25 cellular contexts compared by ENCODE assay signal in genomic region chr17:64067642-64068041, GRCh38. TPM values are rescaled to one million over a fixed set of nuclear protein-coding genes. Genes with fewer than 3 reads are reported as not detected.
DNase-seq lines count a peak whose midpoint lies in the region; ATAC-seq and TF ChIP-seq lines count a peak whose summit lies in the region.
"Had no signal": no experiment of that assay in that cellular context is flagged by ENCODE, and none has a peak within 500 bp of the region (broad histone marks: within the 10 kb centered on the region; RNA-seq: fewer than 3 reads in every experiment).

No MANE protein-coding gene starts in this region.

- no peaks in the 10 kb centered on the region for H3K9me2 ChIP-seq in MM.1S (replicated peaks; ENCODE audit: insufficient read depth, low read length)

- intact Hi-C loops in activated T-helper 1 cell treated with anti-CD3 and anti-CD28 coated beads, Interleukin-12 subunit alpha, Interleukin-12 subunit beta, Interleukin-2, Interleukin-4 antibody, amounts not matched to agents 30 ng/mL and 10 ng/mL and 1 ng/mL, durations not matched to agents 14 hours and 24 hours and 36 hours (cut with micrococcal nuclease): loop anchor here (1.0 to 2.0 kb wide), 2 partner anchors 15 to 51 kb away; no protein-coding TSS in a partner anchor
- intact Hi-C loops in Caco-2 (cut with micrococcal nuclease; ENCODE audit: unreplicated experiment): loop anchor here (10.0 kb wide), 1 partner anchor 217 kb away; no protein-coding TSS in a partner anchor

- CTCF ChIA-PET in Caco-2 (lab: Charles Lee): no interaction called here

- H3K4me3 ChIP-seq in MM.1S (ENCODE audit: low read length) (no peak overlapping the region), neural progenitor cell (no peak overlapping the region), Caco-2 (ENCODE audit: low read depth, low read length) (no peak overlapping the region)
- H3K4me3 ChIP-seq: dorsolateral prefrontal cortex, GM23248, MG63, tibial nerve had no signal

- H4K20me1 ChIP-seq in MM.1S (ENCODE audit: insufficient read depth, low read length) (no peaks in the 10 kb centered on the region), neural progenitor cell (ENCODE audit: low read depth) (no peaks in the 10 kb centered on the region)

- peaks cover 48% of the 10 kb centered on the region for H3K36me3 ChIP-seq in MM.1S (replicated peaks; ENCODE audit: insufficient read depth, low read length)
- no peaks in the 10 kb centered on the region for H3K36me3 ChIP-seq in neural progenitor cell
- H3K36me3 ChIP-seq in Caco-2 (ENCODE audit: control insufficient read depth, insufficient read depth, low read length): peaks cover 11% of the 10 kb centered on the region

- H3K9me3 ChIP-seq in MM.1S (replicated peaks; ENCODE audit: insufficient read depth, low read length) (no peaks in the 10 kb centered on the region), neural progenitor cell (ENCODE audit: low read depth) (no peaks in the 10 kb centered on the region), Caco-2 (peaks cover 7% of the 10 kb centered on the region)
- H3K9me3 ChIP-seq: neutrophil had no signal

- H3K27ac ChIP-seq in MM.1S (ENCODE audit: low read length) (peak overlapping the region; percentile 18; the same call in 1 of the 2 replicates), neural progenitor cell (no peak overlapping the region)
- H3K27ac ChIP-seq: dorsolateral prefrontal cortex, GM23248, tibial nerve, VCaP had no signal

- H2AFZ ChIP-seq in MM.1S (ENCODE audit: low read length) (no peak overlapping the region), neural progenitor cell (replicated peaks) (no peak overlapping the region)
- H2AFZ ChIP-seq: GM23248 had no signal

- H3K4me2 ChIP-seq in MM.1S (ENCODE audit: low read depth, low read length) (no peak overlapping the region), neural progenitor cell (no peak overlapping the region)

- BruUV-seq in Caco-2 (replicated peaks; lab: Mats Ljungman, UMichigan): no TSS peak

- H3F3A ChIP-seq in MM.1S (ENCODE audit: insufficient read depth, low read length) (peaks cover 63% of the 10 kb centered on the region), neural progenitor cell (ENCODE audit: low read depth) (no peaks in the 10 kb centered on the region)

- TF ChIP-seq CTCF in MM.1S (IDR thresholded peaks at IDR 0.05; ENCODE audit: low read length): no peak
- TF ChIP-seq CTCF in neural progenitor cell (IDR thresholded peaks at IDR 0.05): no peak
- TF ChIP-seq CTCF in Caco-2 (IDR thresholded peaks at IDR 0.05; ENCODE audit: insufficient read depth in 1 of 2, low read depth in 1 of 2, low read length in 1 of 2, severe bottlenecking in 1 of 2, unreplicated experiment in 1 of 2): no peak

- H3K27me3 ChIP-seq in MM.1S (replicated peaks; ENCODE audit: insufficient read depth, low read length) (no peaks in the 10 kb centered on the region), neural progenitor cell (no peaks in the 10 kb centered on the region), Caco-2 (replicated peaks; ENCODE audit: control insufficient read depth, insufficient read depth, low read length) (no peaks in the 10 kb centered on the region)
- H3K27me3 ChIP-seq: dorsolateral prefrontal cortex, MG63, neutrophil, tibial nerve had no signal

- peaks cover 9% of the 10 kb centered on the region for H3K9me3 Mint-ChIP-seq in activated T-cell treated with anti-CD3 and anti-CD28 coated beads, Interleukin-2, amount 50 U/mL, for 24 hours
- H3K9me3 Mint-ChIP-seq in activated T-helper 1 cell treated with anti-CD3 and anti-CD28 coated beads, Interleukin-12 subunit alpha, Interleukin-12 subunit beta, Interleukin-2, Interleukin-4 antibody, amounts not matched to agents 30 ng/mL and 10 ng/mL and 1 ng/mL, durations not matched to agents 14 hours and 24 hours and 36 hours: peaks cover 20% of the 10 kb centered on the region
- H3K9me3 Mint-ChIP-seq in neural progenitor cell (peaks cover 17% of the 10 kb centered on the region), Caco-2 (ENCODE audit: unreplicated experiment) (peaks cover 19% of the 10 kb centered on the region)

- peak overlapping the region; percentile 23 for H3K27ac Mint-ChIP-seq in activated T-cell treated with anti-CD3 and anti-CD28 coated beads, Interleukin-2, amount 50 U/mL, for 24 hours
- peak overlapping the region; percentile 88 for H3K27ac Mint-ChIP-seq in activated T-helper 1 cell treated with anti-CD3 and anti-CD28 coated beads, Interleukin-12 subunit alpha, Interleukin-12 subunit beta, Interleukin-2, Interleukin-4 antibody, amounts not matched to agents 30 ng/mL and 10 ng/mL and 1 ng/mL, durations not matched to agents 14 hours and 24 hours and 36 hours
- no peak overlapping the region for H3K27ac Mint-ChIP-seq in neural progenitor cell
- no peak overlapping the region for H3K27ac Mint-ChIP-seq in Caco-2 (ENCODE audit: unreplicated experiment)
- H3K27ac Mint-ChIP-seq: activated CD8-positive, alpha-beta memory T cell treated with anti-CD3 and anti-CD28 coated beads, Interleukin-2, amount 10 ng/mL, durations not matched to agents 7 days and 5 days; stimulated activated memory B cell treated with anti-CD40 and anti-IgM and Interleukin-4, amounts not matched to agents 10 μg/mL and 1 μg/mL and 100 μg/mL, for 72 hours had no signal

- ATAC-seq in HG02571 (IDR thresholded peaks at IDR 0.05; ENCODE audit: unreplicated experiment): no peak
- ATAC-seq: activated CD8-positive, alpha-beta memory T cell treated with anti-CD3 and anti-CD28 coated beads, Interleukin-2, amount 10 ng/mL, durations not matched to agents 7 days and 5 days; HepG2; left colon; stimulated activated memory B cell treated with anti-CD40 and anti-IgM and Interleukin-4, amounts not matched to agents 10 μg/mL and 1 μg/mL and 100 μg/mL, for 72 hours had no signal

- H3K79me2 ChIP-seq in MM.1S (ENCODE audit: low read length) (peaks cover 100% of the 10 kb centered on the region), neural progenitor cell (ENCODE audit: low read depth) (no peaks in the 10 kb centered on the region)

- H3K4me1 ChIP-seq in MM.1S (ENCODE audit: low read length): peaks cover 61% of the 10 kb centered on the region
- H3K4me1 ChIP-seq in neural progenitor cell: no peaks in the 10 kb centered on the region
- no peaks in the 10 kb centered on the region for H3K4me1 ChIP-seq in Caco-2
- H3K4me1 ChIP-seq: tibial nerve had no signal

- POLR2A ChIA-PET in Caco-2 (lab: Charles Lee): no interaction called here

- no peaks in the 10 kb centered on the region for H3K27me3 Mint-ChIP-seq in activated T-cell treated with anti-CD3 and anti-CD28 coated beads, Interleukin-2, amount 50 U/mL, for 24 hours
- no peaks in the 10 kb centered on the region for H3K27me3 Mint-ChIP-seq in activated T-helper 1 cell treated with anti-CD3 and anti-CD28 coated beads, Interleukin-12 subunit alpha, Interleukin-12 subunit beta, Interleukin-2, Interleukin-4 antibody, amounts not matched to agents 30 ng/mL and 10 ng/mL and 1 ng/mL, durations not matched to agents 14 hours and 24 hours and 36 hours (ENCODE audit: insufficient read depth)
- no peaks in the 10 kb centered on the region for H3K27me3 Mint-ChIP-seq in neural progenitor cell (ENCODE audit: insufficient read depth, low read depth)
- H3K27me3 Mint-ChIP-seq in Caco-2 (ENCODE audit: insufficient read depth, unreplicated experiment): no peaks in the 10 kb centered on the region
- H3K27me3 Mint-ChIP-seq: activated CD8-positive, alpha-beta memory T cell treated with anti-CD3 and anti-CD28 coated beads, Interleukin-2, amount 10 ng/mL, durations not matched to agents 7 days and 5 days; stimulated activated memory B cell treated with anti-CD40 and anti-IgM and Interleukin-4, amounts not matched to agents 10 μg/mL and 1 μg/mL and 100 μg/mL, for 72 hours had no signal

- no peak for DNase-seq in activated T-cell treated with anti-CD3 and anti-CD28 coated beads, Interleukin-2, amount 50 U/mL, for 24 hours
- DNase-seq in activated T-cell treated with anti-CD3 and anti-CD28 coated beads, Interleukin-2, amount 50 U/mL, for 1 hour: no peak
- DNase-seq in MM.1S: no peak
- DNase-seq in activated T-helper 1 cell treated with anti-CD3 and anti-CD28 coated beads, Interleukin-12 subunit alpha, Interleukin-12 subunit beta, Interleukin-2, Interleukin-4 antibody, amounts not matched to agents 30 ng/mL and 10 ng/mL and 1 ng/mL, durations not matched to agents 14 hours and 24 hours and 36 hours (ENCODE audit: low spot score): no peak
- no peak for DNase-seq in neural progenitor cell (ENCODE audit: low spot score)
- no peak for DNase-seq in activated effector memory CD4-positive, alpha-beta T cell treated with anti-CD3 and anti-CD28 coated beads, Interleukin-2, amount 50 U/mL, for 16 hours
- no peak for DNase-seq in Caco-2
- DNase-seq: activated CD8-positive, alpha-beta memory T cell treated with anti-CD3 and anti-CD28 coated beads, Interleukin-2, amount 10 ng/mL, durations not matched to agents 7 days and 5 days; C1 segment of cervical spinal cord; DMS79; dorsolateral prefrontal cortex; erythroblast; GM23248; left colon; MG63; midbrain; NCI-H1930; stimulated activated CD4-positive, alpha-beta T cell treated with anti-CD3 and anti-CD28 coated beads, Interleukin-15, amount 100 ng/mL, for 24 hours had no signal

- peaks cover 8% of the 10 kb centered on the region for H3K4me1 Mint-ChIP-seq in activated T-cell treated with anti-CD3 and anti-CD28 coated beads, Interleukin-2, amount 50 U/mL, for 24 hours (ENCODE audit: low read depth)
- peaks cover 56% of the 10 kb centered on the region for H3K4me1 Mint-ChIP-seq in activated T-helper 1 cell treated with anti-CD3 and anti-CD28 coated beads, Interleukin-12 subunit alpha, Interleukin-12 subunit beta, Interleukin-2, Interleukin-4 antibody, amounts not matched to agents 30 ng/mL and 10 ng/mL and 1 ng/mL, durations not matched to agents 14 hours and 24 hours and 36 hours (ENCODE audit: low read depth)
- H3K4me1 Mint-ChIP-seq in neural progenitor cell (no peaks in the 10 kb centered on the region), Caco-2 (ENCODE audit: low read depth, unreplicated experiment) (no peaks in the 10 kb centered on the region)

- no peak overlapping the region for H3K4me3 Mint-ChIP-seq in activated T-cell treated with anti-CD3 and anti-CD28 coated beads, Interleukin-2, amount 50 U/mL, for 24 hours
- peak overlapping the region; percentile 55 for H3K4me3 Mint-ChIP-seq in activated T-helper 1 cell treated with anti-CD3 and anti-CD28 coated beads, Interleukin-12 subunit alpha, Interleukin-12 subunit beta, Interleukin-2, Interleukin-4 antibody, amounts not matched to agents 30 ng/mL and 10 ng/mL and 1 ng/mL, durations not matched to agents 14 hours and 24 hours and 36 hours
- peak overlapping the region; percentile 30 for H3K4me3 Mint-ChIP-seq in neural progenitor cell
- H3K4me3 Mint-ChIP-seq in Caco-2 (ENCODE audit: unreplicated experiment): no peak overlapping the region
- H3K4me3 Mint-ChIP-seq: activated CD8-positive, alpha-beta memory T cell treated with anti-CD3 and anti-CD28 coated beads, Interleukin-2, amount 10 ng/mL, durations not matched to agents 7 days and 5 days; stimulated activated memory B cell treated with anti-CD40 and anti-IgM and Interleukin-4, amounts not matched to agents 10 μg/mL and 1 μg/mL and 100 μg/mL, for 72 hours had no signal

- no peak overlapping the region for H3K9ac ChIP-seq in MM.1S (ENCODE audit: low read length)
- H3K9ac ChIP-seq in neural progenitor cell: no peak overlapping the region
- H3K9ac ChIP-seq: GM23248 had no signal

- peaks cover 94% of the 10 kb centered on the region for H3K36me3 Mint-ChIP-seq in activated T-cell treated with anti-CD3 and anti-CD28 coated beads, Interleukin-2, amount 50 U/mL, for 24 hours (ENCODE audit: low read depth)
- peaks cover 87% of the 10 kb centered on the region for H3K36me3 Mint-ChIP-seq in activated T-helper 1 cell treated with anti-CD3 and anti-CD28 coated beads, Interleukin-12 subunit alpha, Interleukin-12 subunit beta, Interleukin-2, Interleukin-4 antibody, amounts not matched to agents 30 ng/mL and 10 ng/mL and 1 ng/mL, durations not matched to agents 14 hours and 24 hours and 36 hours (ENCODE audit: low read depth)
- H3K36me3 Mint-ChIP-seq in neural progenitor cell (peaks cover 42% of the 10 kb centered on the region), Caco-2 (ENCODE audit: insufficient read depth, unreplicated experiment) (peaks cover 38% of the 10 kb centered on the region)

RNA-seq across cellular contexts. Expression of gene ICAM2, which starts 47.2 kb away (rescaled TPM):
- total RNA-seq in activated T-helper 1 cell treated with anti-CD3 and anti-CD28 coated beads, Interleukin-12 subunit alpha, Interleukin-12 subunit beta, Interleukin-2, Interleukin-4 antibody, amounts not matched to agents 30 ng/mL and 10 ng/mL and 1 ng/mL, durations not matched to agents 14 hours and 24 hours and 36 hours: 58.3 and 62.1 TPM in 2 replicates
- not detected in 2 replicates for total RNA-seq in neural progenitor cell (ENCODE audit: low replicate concordance)
- 1.9 and 2.0 TPM in 2 replicates for total RNA-seq in Caco-2 (2022)
- total RNA-seq: NCI-H460 had no signal

Comparison
In these comparisons a context has a peak if more than half of its experiments do, and no peak if none do; other contexts are left out.
1. H3K27ac Mint-ChIP-seq: peak in activated T-cell treated with anti-CD3 and anti-CD28 coated beads, Interleukin-2, amount 50 U/mL, for 24 hours (single experiment) and activated T-helper 1 cell treated with anti-CD3 and anti-CD28 coated beads, Interleukin-12 subunit alpha, Interleukin-12 subunit beta, Interleukin-2, Interleukin-4 antibody, amounts not matched to agents 30 ng/mL and 10 ng/mL and 1 ng/mL, durations not matched to agents 14 hours and 24 hours and 36 hours (single experiment); none in neural progenitor cell (single experiment) and Caco-2 (single experiment).
2. H3K4me3 Mint-ChIP-seq: peak in activated T-helper 1 cell treated with anti-CD3 and anti-CD28 coated beads, Interleukin-12 subunit alpha, Interleukin-12 subunit beta, Interleukin-2, Interleukin-4 antibody, amounts not matched to agents 30 ng/mL and 10 ng/mL and 1 ng/mL, durations not matched to agents 14 hours and 24 hours and 36 hours (single experiment) and neural progenitor cell (single experiment); none in activated T-cell treated with anti-CD3 and anti-CD28 coated beads, Interleukin-2, amount 50 U/mL, for 24 hours (single experiment) and Caco-2 (single experiment).
3. RNA of gene ICAM2, which starts 47.2 kb away (total RNA-seq): 58.3 to 62.1 TPM in activated T-helper 1 cell treated with anti-CD3 and anti-CD28 coated beads, Interleukin-12 subunit alpha, Interleukin-12 subunit beta, Interleukin-2, Interleukin-4 antibody, amounts not matched to agents 30 ng/mL and 10 ng/mL and 1 ng/mL, durations not matched to agents 14 hours and 24 hours and 36 hours; 1.9 to 2.0 TPM in Caco-2 and not detected in neural progenitor cell; every median in the first group is over 10 times any median in the second.